Comparison of ENCODE assay signal across 19 cellular contexts in the genomic region with DNA sequence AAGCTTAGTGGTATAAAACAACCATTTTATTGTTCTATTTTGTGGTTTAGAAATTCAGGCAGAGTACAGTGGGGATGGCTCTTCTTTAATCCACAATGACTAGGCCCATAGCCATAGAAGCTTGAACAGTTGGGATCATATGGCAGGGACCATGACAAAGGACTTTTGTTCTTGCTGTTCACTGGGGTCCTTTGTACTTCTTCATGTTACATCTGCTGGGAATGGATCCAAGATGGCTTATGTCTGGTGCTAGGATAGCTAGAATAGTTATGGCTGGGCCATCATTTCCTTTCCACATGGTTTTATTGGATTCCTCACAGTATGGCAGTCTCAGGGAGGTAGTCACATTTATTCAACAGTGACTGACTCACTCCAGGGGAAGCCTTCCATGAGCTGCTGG.
DNase-seq lines count a peak whose midpoint lies in the region; TF ChIP-seq lines count a peak whose summit lies in the region.
"Had no signal": no experiment of that assay in that cellular context is flagged by ENCODE, and none has a peak within 500 bp of the region (broad histone marks: within the 10 kb centered on the region; RNA-seq: fewer than 3 reads in every experiment).

No MANE protein-coding gene starts in this region.

- no peaks in the 10 kb centered on the region for H3K36me3 Mint-ChIP-seq in activated naive CD4-positive, alpha-beta T cell treated with anti-CD3 and anti-CD28 coated beads for 36 hours (ENCODE audit: low read depth)
- H3K36me3 Mint-ChIP-seq: stimulated activated naive B cell treated with anti-CD40 and anti-IgM and Interleukin-4, amounts not matched to agents 10 μg/mL and 1 μg/mL and 100 μg/mL, for 72 hours had no signal

- CTCF ChIA-PET in activated naive CD4-positive, alpha-beta T cell treated with anti-CD3 and anti-CD28 coated beads for 36 hours (lab: Charles Lee) = no interaction called here

- no peaks in the 10 kb centered on the region for H3K27me3 Mint-ChIP-seq in activated naive CD4-positive, alpha-beta T cell treated with anti-CD3 and anti-CD28 coated beads for 36 hours (ENCODE audit: low read depth)
- H3K27me3 Mint-ChIP-seq: stimulated activated naive B cell treated with anti-CD40 and anti-IgM and Interleukin-4, amounts not matched to agents 10 μg/mL and 1 μg/mL and 100 μg/mL, for 72 hours had no signal

- H3K27ac Mint-ChIP-seq in activated naive CD4-positive, alpha-beta T cell treated with anti-CD3 and anti-CD28 coated beads for 36 hours = no peak overlapping the region
- H3K27ac Mint-ChIP-seq: CD8-positive, alpha-beta memory T cell; stimulated activated naive B cell treated with anti-CD40 and anti-IgM and Interleukin-4, amounts not matched to agents 10 μg/mL and 1 μg/mL and 100 μg/mL, for 72 hours; T-helper 2 cell treated with Interferon-gamma antibody and Interleukin-4, amounts not matched to agents 5 μg/mL and 100 μg/mL, for 36 hours had no signal

- H3K9me3 Mint-ChIP-seq in activated naive CD4-positive, alpha-beta T cell treated with anti-CD3 and anti-CD28 coated beads for 36 hours = peaks cover 4% of the 10 kb centered on the region
- H3K9me3 Mint-ChIP-seq: stimulated activated naive B cell treated with anti-CD40 and anti-IgM and Interleukin-4, amounts not matched to agents 10 μg/mL and 1 μg/mL and 100 μg/mL, for 72 hours; T-helper 2 cell treated with Interferon-gamma antibody and Interleukin-4, amounts not matched to agents 5 μg/mL and 100 μg/mL, for 36 hours had no signal

- H3K4me3 Mint-ChIP-seq in activated naive CD4-positive, alpha-beta T cell treated with anti-CD3 and anti-CD28 coated beads for 36 hours = no peak overlapping the region
- H3K4me3 Mint-ChIP-seq: CD8-positive, alpha-beta memory T cell; stimulated activated naive B cell treated with anti-CD40 and anti-IgM and Interleukin-4, amounts not matched to agents 10 μg/mL and 1 μg/mL and 100 μg/mL, for 72 hours; T-helper 2 cell treated with Interferon-gamma antibody and Interleukin-4, amounts not matched to agents 5 μg/mL and 100 μg/mL, for 36 hours had no signal

- H3K4me1 Mint-ChIP-seq in activated naive CD4-positive, alpha-beta T cell treated with anti-CD3 and anti-CD28 coated beads for 36 hours (ENCODE audit: low read depth) = no peaks in the 10 kb centered on the region
- H3K4me1 Mint-ChIP-seq: CD8-positive, alpha-beta memory T cell; stimulated activated naive B cell treated with anti-CD40 and anti-IgM and Interleukin-4, amounts not matched to agents 10 μg/mL and 1 μg/mL and 100 μg/mL, for 72 hours had no signal

- intact Hi-C loops in activated naive CD4-positive, alpha-beta T cell treated with anti-CD3 and anti-CD28 coated beads for 36 hours (cut with micrococcal nuclease) = no loop called here

- DNase-seq in C1 segment of cervical spinal cord (lab: John Stamatoyannopoulos, UW) (peak in 9 of 14 donors; percentile 5 to 47 (median 17)), LHCN-M2 (ENCODE audit: low read depth) (peak; percentile 21), epithelial cell of esophagus (ENCODE audit: low read depth) (peak; percentile 1), nucleus accumbens (lab: John Stamatoyannopoulos, UW) (peak in 42 of 56 donors; percentile 2 to 76 (median 33)), NCI-H226 (no peak), dedifferentiated amniotic fluid mesenchymal stem cell (ENCODE audit: extremely low spot score) (no peak)
- DNase-seq in activated naive CD4-positive, alpha-beta T cell treated with anti-CD3 and anti-CD28 coated beads for 36 hours = no peak
- no peak for DNase-seq in activated T-cell treated with anti-CD3 and anti-CD28 coated beads, Interleukin-2, amount 50 U/mL, for 1 hour
- DNase-seq: activated CD4-positive, alpha-beta T cell treated with anti-CD3 and anti-CD28 coated beads for 1 hour; CD8-positive, alpha-beta memory T cell; cerebellar nuclear complex; DMS79; left colon; NCI-H1092; NCI-H748 treated with DMSO at 0.1 percent for 48 hours; stimulated activated naive B cell treated with anti-CD40 and anti-IgM and Interleukin-4, amounts not matched to agents 10 μg/mL and 1 μg/mL and 100 μg/mL, for 72 hours; transverse colon had no signal

- TF ChIP-seq CTCF in epithelial cell of esophagus (IDR thresholded peaks at IDR 0.05; ENCODE audit: insufficient read depth, low read depth, low read length, missing control alignments) = no peak

- H3K4me3 ChIP-seq in epithelial cell of esophagus (ENCODE audit: low read length) = no peak overlapping the region
- H3K4me3 ChIP-seq: SJSA1, transverse colon had no signal

Comparison
In these comparisons a context has a peak if more than half of its experiments do, and no peak if none do; other contexts are left out.
1. DNase-seq: peak in C1 segment of cervical spinal cord (9 of 14), LHCN-M2 (single experiment), epithelial cell of esophagus (single experiment) and nucleus accumbens (42 of 56); none in NCI-H226 (single experiment), dedifferentiated amniotic fluid mesenchymal stem cell (single experiment), activated naive CD4-positive, alpha-beta T cell treated with anti-CD3 and anti-CD28 coated beads for 36 hours (single experiment) and activated T-cell treated with anti-CD3 and anti-CD28 coated beads, Interleukin-2, amount 50 U/mL, for 1 hour (single experiment).